19 cellular contexts compared by ENCODE assay signal in genomic region chr13:102203718-102204117, GRCh38.
"Had no signal": no experiment of that assay in that cellular context is flagged by ENCODE, and none has a peak within 500 bp of the region (broad histone marks: within the 10 kb centered on the region; RNA-seq: fewer than 3 reads in every experiment).

No MANE protein-coding gene starts in this region.

- H3K9me3 ChIP-seq: lower lobe of right lung, right lobe of liver, suprapubic skin, thyroid gland, vagina had no signal

- H3K4me3 Mint-ChIP-seq: memory B cell; natural killer cell; stimulated activated naive B cell treated with anti-CD40 and anti-IgM and Interleukin-4, amounts not matched to agents 10 μg/mL and 1 μg/mL and 100 μg/mL, for 72 hours; stimulated activated naive CD8-positive, alpha-beta T cell treated with anti-CD3 and anti-CD28 coated beads, Interleukin-15, Interleukin-2, amounts not matched to agents 100 ng/mL and 50 ng/mL, for 24 hours had no signal

- H3K4me3 ChIP-seq: dorsolateral prefrontal cortex, lower lobe of right lung, right lobe of liver, suprapubic skin, thyroid gland, vagina had no signal

- H3K36me3 ChIP-seq: lower lobe of right lung, right lobe of liver, suprapubic skin, thyroid gland, vagina had no signal

- ATAC-seq: left ventricle myocardium superior; lower lobe of right lung; natural killer cell; right lobe of liver; stimulated activated naive B cell treated with anti-CD40 and anti-IgM and Interleukin-4, amounts not matched to agents 10 μg/mL and 1 μg/mL and 100 μg/mL, for 72 hours had no signal

- DNase-seq: dorsolateral prefrontal cortex; effector CD4-positive, alpha-beta T cell; left ventricle myocardium superior; lower lobe of right lung; natural killer cell; occipital lobe; right lobe of liver; small intestine; stimulated activated CD4-positive, alpha-beta T cell treated with anti-CD3 and anti-CD28 coated beads, Interleukin-15, amount 100 ng/mL, for 24 hours; stimulated activated CD4-positive, alpha-beta T cell treated with anti-CD3 and anti-CD28 coated beads, Interleukin-2, amount 100 ng/mL, for 48 hours; stimulated activated naive B cell treated with anti-CD40 and anti-IgM and Interleukin-4, amounts not matched to agents 10 μg/mL and 1 μg/mL and 100 μg/mL, for 72 hours; thyroid gland; trophoblast cell had no signal

- H3K9me3 Mint-ChIP-seq: memory B cell; stimulated activated naive CD8-positive, alpha-beta T cell treated with anti-CD3 and anti-CD28 coated beads, Interleukin-15, Interleukin-2, amounts not matched to agents 100 ng/mL and 50 ng/mL, for 24 hours had no signal

- H3K27me3 Mint-ChIP-seq: memory B cell; progenitor cell of endocrine pancreas; stimulated activated naive B cell treated with anti-CD40 and anti-IgM and Interleukin-4, amounts not matched to agents 10 μg/mL and 1 μg/mL and 100 μg/mL, for 72 hours had no signal

- H3K4me1 Mint-ChIP-seq: memory B cell; natural killer cell; stimulated activated naive B cell treated with anti-CD40 and anti-IgM and Interleukin-4, amounts not matched to agents 10 μg/mL and 1 μg/mL and 100 μg/mL, for 72 hours had no signal

- H3K4me1 ChIP-seq: lower lobe of right lung, parathyroid adenoma, right lobe of liver, suprapubic skin, thyroid gland, vagina had no signal

- H3K79me2 ChIP-seq: parathyroid adenoma had no signal

- H3K27me3 ChIP-seq: dorsolateral prefrontal cortex, right lobe of liver, suprapubic skin, thyroid gland, vagina had no signal

- H3K27ac Mint-ChIP-seq: memory B cell; natural killer cell; progenitor cell of endocrine pancreas; stimulated activated naive B cell treated with anti-CD40 and anti-IgM and Interleukin-4, amounts not matched to agents 10 μg/mL and 1 μg/mL and 100 μg/mL, for 72 hours; stimulated activated naive CD8-positive, alpha-beta T cell treated with anti-CD3 and anti-CD28 coated beads, Interleukin-15, Interleukin-2, amounts not matched to agents 100 ng/mL and 50 ng/mL, for 24 hours had no signal

- H3K36me3 Mint-ChIP-seq: memory B cell; natural killer cell; stimulated activated naive B cell treated with anti-CD40 and anti-IgM and Interleukin-4, amounts not matched to agents 10 μg/mL and 1 μg/mL and 100 μg/mL, for 72 hours had no signal

- H2AFZ ChIP-seq: parathyroid adenoma had no signal

- H3K27ac ChIP-seq: dorsolateral prefrontal cortex, lower lobe of right lung, parathyroid adenoma, right lobe of liver, suprapubic skin, thyroid gland, vagina had no signal

- H3K9ac ChIP-seq: parathyroid adenoma had no signal
